13 cellular contexts compared by ENCODE assay signal in genomic region chr5:72380491-72381274, GRCh38.
DNase-seq lines count a peak whose midpoint lies in the region; ATAC-seq lines count a peak whose summit lies in the region.
"Had no signal": no experiment of that assay in that cellular context is flagged by ENCODE, and none has a peak within 500 bp of the region (broad histone marks: within the 10 kb centered on the region; RNA-seq: fewer than 3 reads in every experiment).

No MANE protein-coding gene starts in this region.

- DNase-seq in EH (ENCODE audit: low read depth) (peak; percentile 60), OCI-M1 (lab: John Stamatoyannopoulos, UW) (peak; percentile 75), medulla oblongata (ENCODE audit: extremely low spot score) (peak; percentile 33), hippocampal formation (lab: John Stamatoyannopoulos, UW) (no peak)
- no peak for DNase-seq in activated CD4-positive, alpha-beta T cell treated with anti-CD3 and anti-CD28 coated beads for 48 hours
- DNase-seq: activated effector memory CD4-positive, alpha-beta T cell treated with Interleukin-2 at 50 U/mL for 16 hours; C1 segment of cervical spinal cord; dorsolateral prefrontal cortex; NCI-H774; WERI-Rb-1 had no signal

- peak; percentile 80 for ATAC-seq in GM21786 (IDR thresholded peaks at IDR 0.05; ENCODE audit: unreplicated experiment)
- ATAC-seq in HG03520 (IDR thresholded peaks at IDR 0.05; ENCODE audit: unreplicated experiment) = no peak
- no peak for ATAC-seq in GM21619 (IDR thresholded peaks at IDR 0.05; ENCODE audit: unreplicated experiment)

Comparison
In these comparisons a context has a peak if more than half of its experiments do, and no peak if none do; other contexts are left out.
1. DNase-seq: peak in EH (single experiment), OCI-M1 (single experiment) and medulla oblongata (single experiment); none in activated CD4-positive, alpha-beta T cell treated with anti-CD3 and anti-CD28 coated beads for 48 hours (single experiment) and hippocampal formation (0 of 2).